Comparison of ENCODE assay signal across 11 cellular contexts in genomic region chr2:109261906-109262631, GRCh38.
DNase-seq lines count a peak whose midpoint lies in the region; ATAC-seq and TF ChIP-seq lines count a peak whose summit lies in the region.
"Had no signal": no experiment of that assay in that cellular context is flagged by ENCODE, and none has a peak within 500 bp of the region (broad histone marks: within the 10 kb centered on the region; RNA-seq: fewer than 3 reads in every experiment).

No MANE protein-coding gene starts in this region.

- H3K27me3 ChIP-seq in foreskin keratinocyte: peaks cover 10% of the 10 kb centered on the region

- peak; percentile 44 for DNase-seq in NCI-H748 (lab: John Stamatoyannopoulos, UW; ENCODE audit: unreplicated experiment)
- DNase-seq in NCI-H748 treated with DMSO at 0.1 percent for 48 hours (lab: John Stamatoyannopoulos, UW): no peak
- DNase-seq in COLO668 (lab: John Stamatoyannopoulos, UW; ENCODE audit: unreplicated experiment): peak; percentile 25
- peak; percentile 72 to 86 for DNase-seq in dermis microvascular lymphatic vessel endothelial cell (ENCODE audit: low read depth in 2 of 2)
- DNase-seq in sciatic nerve (ENCODE audit: low spot score): peak; percentile 18
- DNase-seq in foreskin keratinocyte: no peak
- DNase-seq in amygdala (lab: John Stamatoyannopoulos, UW): no peak
- DNase-seq: C1 segment of cervical spinal cord, KG1, NCI-H1048 had no signal

- no peak for TF ChIP-seq CTCF in foreskin keratinocyte (conservative IDR thresholded peaks at IDR 0.05)

- peaks cover 6% of the 10 kb centered on the region for H3K4me1 ChIP-seq in foreskin keratinocyte

- no peak for ATAC-seq in sciatic nerve
- no peak for ATAC-seq in HG02798 (IDR thresholded peaks at IDR 0.05; ENCODE audit: poor library complexity, unreplicated experiment)
- no peak for ATAC-seq in foreskin keratinocyte

- H3K27ac ChIP-seq in foreskin keratinocyte: no peak overlapping the region

- intact Hi-C loops in sciatic nerve (cut with DNase I): no loop called here

Comparison
In these comparisons a context has a peak if more than half of its experiments do, and no peak if none do; other contexts are left out.
1. DNase-seq: peak in NCI-H748 (single experiment), COLO668 (single experiment), dermis microvascular lymphatic vessel endothelial cell (2 of 2) and sciatic nerve (single experiment); none in NCI-H748 treated with DMSO at 0.1 percent for 48 hours (single experiment), foreskin keratinocyte (0 of 2) and amygdala (0 of 56).